ENCODE assay signal across 1 cellular context in the genomic region with DNA sequence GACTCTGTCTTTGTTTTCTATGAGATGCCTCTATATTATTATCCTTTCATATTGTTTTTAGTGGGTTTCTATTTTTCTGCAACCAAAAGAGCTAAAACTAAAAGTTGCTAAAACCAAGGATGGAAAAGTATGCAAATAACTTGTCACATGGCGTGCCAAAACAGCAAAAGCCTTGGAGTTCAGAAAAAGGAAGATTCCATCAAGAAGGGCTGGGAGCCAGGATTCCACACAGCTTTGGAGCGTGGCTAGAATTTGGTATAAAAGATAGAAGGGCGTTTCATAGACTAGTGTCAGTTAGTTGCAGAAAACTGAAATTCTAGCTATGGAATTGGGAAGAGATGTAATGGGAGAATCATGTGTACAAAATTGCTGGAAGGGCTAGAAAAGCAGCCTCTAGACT.
TF ChIP-seq lines count a peak whose summit lies in the region.

No MANE protein-coding gene starts in this region.

TF ChIP-seq in GM23338, 12 proteins besides CTCF, POLR2A, EP300 and RAD21:
- TF ChIP-seq EZH2phosphoT487 (IDR thresholded peaks at IDR 0.05; ENCODE audit: unreplicated experiment) = no peak
- TF ChIP-seq, protein P1, sequence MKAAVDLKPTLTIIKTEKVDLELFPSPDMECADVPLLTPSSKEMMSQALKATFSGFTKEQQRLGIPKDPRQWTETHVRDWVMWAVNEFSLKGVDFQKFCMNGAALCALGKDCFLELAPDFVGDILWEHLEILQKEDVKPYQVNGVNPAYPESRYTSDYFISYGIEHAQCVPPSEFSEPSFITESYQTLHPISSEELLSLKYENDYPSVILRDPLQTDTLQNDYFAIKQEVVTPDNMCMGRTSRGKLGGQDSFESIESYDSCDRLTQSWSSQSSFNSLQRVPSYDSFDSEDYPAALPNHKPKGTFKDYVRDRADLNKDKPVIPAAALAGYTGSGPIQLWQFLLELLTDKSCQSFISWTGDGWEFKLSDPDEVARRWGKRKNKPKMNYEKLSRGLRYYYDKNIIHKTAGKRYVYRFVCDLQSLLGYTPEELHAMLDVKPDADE (IDR thresholded peaks at IDR 0.05) = no peak
- no peak for TF ChIP-seq ZNF114 (CRISPR knock-in tag; IDR thresholded peaks at IDR 0.05)
- no peak for TF ChIP-seq NANOG (IDR thresholded peaks at IDR 0.05; ENCODE audit: borderline replicate concordance)
- no peak for TF ChIP-seq POLR2AphosphoS5 (IDR thresholded peaks at IDR 0.05; ENCODE audit: low read depth)
- TF ChIP-seq ZNF331 (CRISPR knock-in tag; IDR thresholded peaks at IDR 0.05; ENCODE audit: low read depth) = no peak
- TF ChIP-seq JUNB (IDR thresholded peaks at IDR 0.05; ENCODE audit: unreplicated experiment) = no peak
- no peak for TF ChIP-seq CREB1 (CRISPR knock-in tag; IDR thresholded peaks at IDR 0.05; ENCODE audit: low read depth)
- TF ChIP-seq, protein P2, sequence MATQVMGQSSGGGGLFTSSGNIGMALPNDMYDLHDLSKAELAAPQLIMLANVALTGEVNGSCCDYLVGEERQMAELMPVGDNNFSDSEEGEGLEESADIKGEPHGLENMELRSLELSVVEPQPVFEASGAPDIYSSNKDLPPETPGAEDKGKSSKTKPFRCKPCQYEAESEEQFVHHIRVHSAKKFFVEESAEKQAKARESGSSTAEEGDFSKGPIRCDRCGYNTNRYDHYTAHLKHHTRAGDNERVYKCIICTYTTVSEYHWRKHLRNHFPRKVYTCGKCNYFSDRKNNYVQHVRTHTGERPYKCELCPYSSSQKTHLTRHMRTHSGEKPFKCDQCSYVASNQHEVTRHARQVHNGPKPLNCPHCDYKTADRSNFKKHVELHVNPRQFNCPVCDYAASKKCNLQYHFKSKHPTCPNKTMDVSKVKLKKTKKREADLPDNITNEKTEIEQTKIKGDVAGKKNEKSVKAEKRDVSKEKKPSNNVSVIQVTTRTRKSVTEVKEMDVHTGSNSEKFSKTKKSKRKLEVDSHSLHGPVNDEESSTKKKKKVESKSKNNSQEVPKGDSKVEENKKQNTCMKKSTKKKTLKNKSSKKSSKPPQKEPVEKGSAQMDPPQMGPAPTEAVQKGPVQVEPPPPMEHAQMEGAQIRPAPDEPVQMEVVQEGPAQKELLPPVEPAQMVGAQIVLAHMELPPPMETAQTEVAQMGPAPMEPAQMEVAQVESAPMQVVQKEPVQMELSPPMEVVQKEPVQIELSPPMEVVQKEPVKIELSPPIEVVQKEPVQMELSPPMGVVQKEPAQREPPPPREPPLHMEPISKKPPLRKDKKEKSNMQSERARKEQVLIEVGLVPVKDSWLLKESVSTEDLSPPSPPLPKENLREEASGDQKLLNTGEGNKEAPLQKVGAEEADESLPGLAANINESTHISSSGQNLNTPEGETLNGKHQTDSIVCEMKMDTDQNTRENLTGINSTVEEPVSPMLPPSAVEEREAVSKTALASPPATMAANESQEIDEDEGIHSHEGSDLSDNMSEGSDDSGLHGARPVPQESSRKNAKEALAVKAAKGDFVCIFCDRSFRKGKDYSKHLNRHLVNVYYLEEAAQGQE (IDR thresholded peaks at IDR 0.05; ENCODE audit: unreplicated experiment) = no peak
- TF ChIP-seq EZH2 (IDR thresholded peaks at IDR 0.05; ENCODE audit: low read depth, unreplicated experiment) = no peak
- TF ChIP-seq STAT1 (IDR thresholded peaks at IDR 0.05; ENCODE audit: unreplicated experiment) = no peak
- TF ChIP-seq, protein P3, sequence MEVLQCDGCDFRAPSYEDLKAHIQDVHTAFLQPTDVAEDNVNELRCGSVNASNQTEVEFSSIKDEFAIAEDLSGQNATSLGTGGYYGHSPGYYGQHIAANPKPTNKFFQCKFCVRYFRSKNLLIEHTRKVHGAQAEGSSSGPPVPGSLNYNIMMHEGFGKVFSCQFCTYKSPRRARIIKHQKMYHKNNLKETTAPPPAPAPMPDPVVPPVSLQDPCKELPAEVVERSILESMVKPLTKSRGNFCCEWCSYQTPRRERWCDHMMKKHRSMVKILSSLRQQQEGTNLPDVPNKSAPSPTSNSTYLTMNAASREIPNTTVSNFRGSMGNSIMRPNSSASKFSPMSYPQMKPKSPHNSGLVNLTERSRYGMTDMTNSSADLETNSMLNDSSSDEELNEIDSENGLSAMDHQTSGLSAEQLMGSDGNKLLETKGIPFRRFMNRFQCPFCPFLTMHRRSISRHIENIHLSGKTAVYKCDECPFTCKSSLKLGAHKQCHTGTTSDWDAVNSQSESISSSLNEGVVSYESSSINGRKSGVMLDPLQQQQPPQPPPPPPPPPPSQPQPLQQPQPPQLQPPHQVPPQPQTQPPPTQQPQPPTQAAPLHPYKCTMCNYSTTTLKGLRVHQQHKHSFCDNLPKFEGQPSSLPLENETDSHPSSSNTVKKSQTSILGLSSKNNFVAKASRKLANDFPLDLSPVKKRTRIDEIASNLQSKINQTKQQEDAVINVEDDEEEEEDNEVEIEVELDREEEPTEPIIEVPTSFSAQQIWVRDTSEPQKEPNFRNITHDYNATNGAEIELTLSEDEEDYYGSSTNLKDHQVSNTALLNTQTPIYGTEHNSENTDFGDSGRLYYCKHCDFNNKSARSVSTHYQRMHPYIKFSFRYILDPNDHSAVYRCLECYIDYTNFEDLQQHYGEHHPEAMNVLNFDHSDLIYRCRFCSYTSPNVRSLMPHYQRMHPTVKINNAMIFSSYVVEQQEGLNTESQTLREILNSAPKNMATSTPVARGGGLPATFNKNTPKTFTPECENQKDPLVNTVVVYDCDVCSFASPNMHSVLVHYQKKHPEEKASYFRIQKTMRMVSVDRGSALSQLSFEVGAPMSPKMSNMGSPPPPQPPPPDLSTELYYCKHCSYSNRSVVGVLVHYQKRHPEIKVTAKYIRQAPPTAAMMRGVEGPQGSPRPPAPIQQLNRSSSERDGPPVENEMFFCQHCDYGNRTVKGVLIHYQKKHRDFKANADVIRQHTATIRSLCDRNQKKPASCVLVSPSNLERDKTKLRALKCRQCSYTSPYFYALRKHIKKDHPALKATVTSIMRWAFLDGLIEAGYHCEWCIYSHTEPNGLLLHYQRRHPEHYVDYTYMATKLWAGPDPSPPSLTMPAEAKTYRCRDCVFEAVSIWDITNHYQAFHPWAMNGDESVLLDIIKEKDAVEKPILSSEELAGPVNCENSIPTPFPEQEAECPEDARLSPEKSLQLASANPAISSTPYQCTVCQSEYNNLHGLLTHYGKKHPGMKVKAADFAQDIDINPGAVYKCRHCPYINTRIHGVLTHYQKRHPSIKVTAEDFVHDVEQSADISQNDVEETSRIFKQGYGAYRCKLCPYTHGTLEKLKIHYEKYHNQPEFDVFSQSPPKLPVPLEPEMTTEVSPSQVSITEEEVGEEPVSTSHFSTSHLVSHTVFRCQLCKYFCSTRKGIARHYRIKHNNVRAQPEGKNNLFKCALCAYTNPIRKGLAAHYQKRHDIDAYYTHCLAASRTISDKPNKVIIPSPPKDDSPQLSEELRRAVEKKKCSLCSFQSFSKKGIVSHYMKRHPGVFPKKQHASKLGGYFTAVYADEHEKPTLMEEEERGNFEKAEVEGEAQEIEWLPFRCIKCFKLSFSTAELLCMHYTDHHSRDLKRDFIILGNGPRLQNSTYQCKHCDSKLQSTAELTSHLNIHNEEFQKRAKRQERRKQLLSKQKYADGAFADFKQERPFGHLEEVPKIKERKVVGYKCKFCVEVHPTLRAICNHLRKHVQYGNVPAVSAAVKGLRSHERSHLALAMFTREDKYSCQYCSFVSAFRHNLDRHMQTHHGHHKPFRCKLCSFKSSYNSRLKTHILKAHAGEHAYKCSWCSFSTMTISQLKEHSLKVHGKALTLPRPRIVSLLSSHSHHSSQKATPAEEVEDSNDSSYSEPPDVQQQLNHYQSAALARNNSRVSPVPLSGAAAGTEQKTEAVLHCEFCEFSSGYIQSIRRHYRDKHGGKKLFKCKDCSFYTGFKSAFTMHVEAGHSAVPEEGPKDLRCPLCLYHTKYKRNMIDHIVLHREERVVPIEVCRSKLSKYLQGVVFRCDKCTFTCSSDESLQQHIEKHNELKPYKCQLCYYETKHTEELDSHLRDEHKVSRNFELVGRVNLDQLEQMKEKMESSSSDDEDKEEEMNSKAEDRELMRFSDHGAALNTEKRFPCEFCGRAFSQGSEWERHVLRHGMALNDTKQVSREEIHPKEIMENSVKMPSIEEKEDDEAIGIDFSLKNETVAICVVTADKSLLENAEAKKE (CRISPR knock-in tag; IDR thresholded peaks at IDR 0.05) = no peak
TF ChIP-seq in GM23338: peak in this region for 0.
